22 cellular contexts compared by ENCODE assay signal in genomic region chr5:60856059-60856458, GRCh38. TPM values are rescaled to one million over a fixed set of nuclear protein-coding genes. Genes with fewer than 3 reads are reported as not detected.
DNase-seq lines count a peak whose midpoint lies in the region; FAIRE-seq and TF ChIP-seq lines count a peak whose summit lies in the region.
"Had no signal": no experiment of that assay in that cellular context is flagged by ENCODE, and none has a peak within 500 bp of the region (broad histone marks: within the 10 kb centered on the region; RNA-seq: fewer than 3 reads in every experiment).

No MANE protein-coding gene starts in this region.

- H3K4me3 ChIP-seq in AG10803 (ENCODE audit: low read length) (no peak overlapping the region), bronchial epithelial cell (ENCODE audit: low read depth, low read length) (no peak overlapping the region)
- H3K4me3 ChIP-seq: lower lobe of right lung, SJCRH30, skin epidermis, upper lobe of left lung had no signal

- no peak for TF ChIP-seq POLR2A in GM12891 (IDR thresholded peaks at IDR 0.05; ENCODE audit: low read depth, low read length)

- FAIRE-seq in GM12891 (lab: Jason Lieb, UNC) (peak; percentile 33), bronchial epithelial cell (lab: Jason Lieb, UNC) (no peak)
- FAIRE-seq: HTR-8/SVneo, kidney had no signal

- TF ChIP-seq CTCF in AG10803 (conservative IDR thresholded peaks at IDR 0.05; ENCODE audit: low read length) (no peak), bronchial epithelial cell (IDR thresholded peaks at IDR 0.05; ENCODE audit: insufficient read depth, low read length, severe bottlenecking) (no peak)

- no peaks in the 10 kb centered on the region for H3K27me3 ChIP-seq in bronchial epithelial cell (ENCODE audit: control insufficient read depth, insufficient read depth, low read length)
- H3K27me3 ChIP-seq: SJCRH30, upper lobe of left lung had no signal

- peak; percentile 68 for DNase-seq in AG10803 (ENCODE audit: low read depth)
- no peak for DNase-seq in GM12891 (ENCODE audit: insufficient read length, low spot score)
- peak; percentile 87 for DNase-seq in bronchial epithelial cell (ENCODE audit: low read depth)
- peak; percentile 79 for DNase-seq in iris pigment epithelial cell (ENCODE audit: low read depth)
- DNase-seq in NCI-H526 treated with DMSO at 0.1 percent for 48 hours (lab: John Stamatoyannopoulos, UW): no peak
- DNase-seq in NCI-H1105 (lab: John Stamatoyannopoulos, UW): no peak
- DNase-seq in NCI-H748 (lab: John Stamatoyannopoulos, UW; ENCODE audit: unreplicated experiment): no peak
- no peak for DNase-seq in GM19240 (ENCODE audit: insufficient read length, low spot score)
- DNase-seq: activated CD4-positive, alpha-beta memory T cell treated with anti-CD3 and anti-CD28 coated beads for 36 hours; activated CD8-positive, alpha-beta memory T cell treated with anti-CD3 and anti-CD28 coated beads, Interleukin-2, amount 50 U/mL, for 48 hours; kidney; lower lobe of right lung; NCI-H146; NCI-H510A treated with DMSO at 0.1 percent for 48 hours; NK-92 treated with Interleukin-12 subunit alpha and Interleukin-12 subunit beta, amount 100 ng/mL, for 24 hours; SJCRH30; T-helper 1 cell; upper lobe of left lung had no signal

- H3K36me3 ChIP-seq in bronchial epithelial cell (ENCODE audit: control insufficient read depth, insufficient read depth, low read length): no peaks in the 10 kb centered on the region
- H3K36me3 ChIP-seq: lower lobe of right lung, SJCRH30, upper lobe of left lung had no signal

TF ChIP-seq in GM12891, 5 proteins besides CTCF, POLR2A, EP300 and RAD21:
- TF ChIP-seq SPI1 (IDR thresholded peaks at IDR 0.05; ENCODE audit: low read depth, low read length) (no peak), PAX5 (IDR thresholded peaks at IDR 0.05; ENCODE audit: insufficient read depth, low read length, severe bottlenecking) (no peak), POU2F2 (IDR thresholded peaks at IDR 0.05; ENCODE audit: low read depth, low read length) (no peak), TAF1 (IDR thresholded peaks at IDR 0.05; ENCODE audit: low read depth, low read length) (no peak)

RNA-seq across cellular contexts. Expression of gene ELOVL7, which starts 12.0 kb away (rescaled TPM):
- 0.85 TPM for polyA plus RNA-seq in GM12891 (2012; ENCODE audit: low read depth, missing spikeins)
- total RNA-seq in bronchial epithelial cell: 22.1 and 45.6 TPM in 2 replicates
- total RNA-seq: A673, glomerular endothelial cell had no signal

Comparison
In these comparisons a context has a peak if more than half of its experiments do, and no peak if none do; other contexts are left out.
1. DNase-seq: peak in AG10803 (single experiment), bronchial epithelial cell (single experiment) and iris pigment epithelial cell (single experiment); none in GM12891 (single experiment), NCI-H526 treated with DMSO at 0.1 percent for 48 hours (single experiment), NCI-H1105 (single experiment), NCI-H748 (single experiment) and GM19240 (single experiment).